Comparison of ENCODE assay signal across 24 cellular contexts in genomic region chr17:38547439-38547838, GRCh38. TPM values are rescaled to one million over a fixed set of nuclear protein-coding genes. Genes with fewer than 3 reads are reported as not detected.
"Had no signal": no experiment of that assay in that cellular context is flagged by ENCODE, and none has a peak within 500 bp of the region (broad histone marks: within the 10 kb centered on the region; RNA-seq: fewer than 3 reads in every experiment).

No MANE protein-coding gene starts in this region.

- FAIRE-seq: frontal cortex, islet of Langerhans had no signal

- H3K9me3 Mint-ChIP-seq: naive B cell; nephron; stimulated activated naive B cell treated with anti-CD40 and anti-IgM and Interleukin-4, amounts not matched to agents 10 μg/mL and 1 μg/mL and 100 μg/mL, for 72 hours; stimulated activated naive CD8-positive, alpha-beta T cell treated with anti-CD3 and anti-CD28 coated beads, Interleukin-15, amount 100 ng/mL, for 72 hours had no signal

- DNase-seq: effector CD8-positive, alpha-beta T cell; heart left ventricle; hippocampal formation; kidney glomerular epithelial cell; mesendoderm; naive B cell; psoas muscle; retina; spleen; stimulated activated CD4-positive, alpha-beta T cell treated with anti-CD3 and anti-CD28 coated beads, Interleukin-15, amount 100 ng/mL, for 24 hours; stimulated activated CD4-positive, alpha-beta T cell treated with anti-CD3 and anti-CD28 coated beads, Interleukin-1b, Interleukin-23, amount 100 ng/mL, for 48 hours; stimulated activated CD4-positive, alpha-beta T cell treated with anti-CD3 and anti-CD28 coated beads, Interleukin-4, amount 100 ng/mL, for 24 hours; stimulated activated naive B cell treated with anti-CD40 and anti-IgM and Interleukin-4, amounts not matched to agents 10 μg/mL and 1 μg/mL and 100 μg/mL, for 72 hours; stimulated activated naive CD8-positive, alpha-beta T cell treated with anti-CD3 and anti-CD28 coated beads, Interleukin-15, amount 100 ng/mL, for 72 hours; testis; upper lobe of right lung had no signal

- H3K4me1 ChIP-seq: psoas muscle, spleen, testis, tibial nerve, upper lobe of right lung, vagina had no signal

- H3K4me3 Mint-ChIP-seq: naive B cell; stimulated activated naive B cell treated with anti-CD40 and anti-IgM and Interleukin-4, amounts not matched to agents 10 μg/mL and 1 μg/mL and 100 μg/mL, for 72 hours; stimulated activated naive CD8-positive, alpha-beta T cell treated with anti-CD3 and anti-CD28 coated beads, Interleukin-15, amount 100 ng/mL, for 72 hours had no signal

- H3K27ac Mint-ChIP-seq: naive B cell; nephron; stimulated activated naive B cell treated with anti-CD40 and anti-IgM and Interleukin-4, amounts not matched to agents 10 μg/mL and 1 μg/mL and 100 μg/mL, for 72 hours had no signal

- H3K4me1 Mint-ChIP-seq: nephron; stimulated activated naive B cell treated with anti-CD40 and anti-IgM and Interleukin-4, amounts not matched to agents 10 μg/mL and 1 μg/mL and 100 μg/mL, for 72 hours had no signal

- H3K36me3 Mint-ChIP-seq: naive B cell; stimulated activated naive B cell treated with anti-CD40 and anti-IgM and Interleukin-4, amounts not matched to agents 10 μg/mL and 1 μg/mL and 100 μg/mL, for 72 hours had no signal

- H3K4me3 ChIP-seq: heart left ventricle, psoas muscle, spleen, testis, tibial nerve, upper lobe of right lung, vagina had no signal

- H3K27ac ChIP-seq: heart left ventricle, psoas muscle, spleen, testis, tibial nerve, upper lobe of right lung, vagina had no signal

- H3K27me3 ChIP-seq: testis, vagina had no signal

- ATAC-seq: heart left ventricle; psoas muscle; sciatic nerve; stimulated activated naive B cell treated with anti-CD40 and anti-IgM and Interleukin-4, amounts not matched to agents 10 μg/mL and 1 μg/mL and 100 μg/mL, for 72 hours; stimulated activated naive CD8-positive, alpha-beta T cell treated with anti-CD3 and anti-CD28 coated beads, Interleukin-15, amount 100 ng/mL, for 72 hours; upper lobe of right lung had no signal

- H3K36me3 ChIP-seq: heart left ventricle, spleen, tibial nerve, upper lobe of right lung, vagina had no signal

- H3K9me3 ChIP-seq: heart left ventricle, psoas muscle, spleen, testis, tibial nerve, upper lobe of right lung, vagina had no signal

RNA-seq across cellular contexts. Expression of gene SRCIN1, which starts 58.3 kb away (rescaled TPM):
- total RNA-seq: glomerular endothelial cell had no signal
- polyA plus RNA-seq: fibroblast of lung had no signal
